ENCODE assay signal across 9 cellular contexts in the genomic region with DNA sequence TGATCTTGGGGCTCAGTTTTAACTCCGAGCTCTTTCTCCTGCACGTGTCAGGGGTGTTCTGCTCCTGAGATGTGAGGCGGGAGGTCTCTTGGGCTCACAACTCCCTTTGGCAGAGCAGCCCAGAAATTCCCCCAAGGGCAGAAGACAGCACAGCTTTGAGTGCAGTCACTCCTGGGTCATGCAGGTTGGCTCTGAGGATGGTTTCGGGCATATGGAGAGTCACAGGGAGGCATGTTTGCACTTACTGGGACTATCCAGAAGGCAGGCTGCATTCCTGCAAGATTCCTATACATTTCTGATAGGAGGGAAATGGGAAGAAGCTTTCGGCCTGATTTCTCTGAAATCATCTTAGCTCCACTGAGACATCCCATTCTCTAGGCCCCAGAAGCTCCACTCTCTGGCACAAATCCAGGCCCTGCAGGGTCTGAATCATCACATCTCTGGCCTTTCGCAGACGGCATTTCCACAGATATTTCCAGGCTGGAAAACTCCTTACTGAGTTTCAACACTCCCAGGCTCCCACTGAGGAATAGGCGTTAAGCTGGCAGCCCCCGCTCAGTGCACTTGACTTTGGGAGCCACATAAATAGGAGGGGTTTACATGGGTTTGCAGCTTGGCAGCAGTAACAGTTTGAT. TPM values are rescaled to one million over a fixed set of nuclear protein-coding genes. Genes with fewer than 3 reads are reported as not detected.
DNase-seq lines count a peak whose midpoint lies in the region; ATAC-seq and TF ChIP-seq lines count a peak whose summit lies in the region.
"Had no signal": no experiment of that assay in that cellular context is flagged by ENCODE, and none has a peak within 500 bp of the region (broad histone marks: within the 10 kb centered on the region; RNA-seq: fewer than 3 reads in every experiment).

No MANE protein-coding gene starts in this region.

- ATAC-seq in left ventricle myocardium superior (peak; percentile 71), GM21528 (IDR thresholded peaks at IDR 0.05; ENCODE audit: low FRiP score, unreplicated experiment) (no peak), HG03439 (IDR thresholded peaks at IDR 0.05; ENCODE audit: unreplicated experiment) (no peak)
- ATAC-seq: activated T-cell treated with anti-CD3 and anti-CD28 coated beads, Interleukin-2, amount 50 U/mL, for 72 hours had no signal

- no peaks in the 10 kb centered on the region for H3K27me3 ChIP-seq in sigmoid colon

- H3K36me3 ChIP-seq in sigmoid colon = peaks cover 0 to 5% (median 0%) of the 10 kb centered on the region in 4 donors

- WGBS in sigmoid colon, 2 donors = 78 to 79% methylated on average over 9 of the region's 9 CpGs

- no peak for TF ChIP-seq CTCF in sigmoid colon (IDR thresholded peaks at IDR 0.05)

- DNase-seq in GOT3 (lab: John Stamatoyannopoulos, UW) (peak; percentile 50), anterior cingulate cortex (lab: John Stamatoyannopoulos, UW) (peak in 35 of 58 donors; percentile 24 to 92 (median 45)), left ventricle myocardium superior (peak; percentile 62), sigmoid colon (peak; percentile 94), NCI-H2227 (lab: John Stamatoyannopoulos, UW; ENCODE audit: unreplicated experiment) (no peak)
- no peak for DNase-seq in activated CD4-positive, alpha-beta T cell treated with anti-CD3 and anti-CD28 coated beads, Interleukin-2, amount 50 U/mL, for 1 hour
- DNase-seq: activated T-cell treated with anti-CD3 and anti-CD28 coated beads, Interleukin-2, amount 50 U/mL, for 72 hours had no signal

- H3K27ac ChIP-seq in sigmoid colon = peak overlapping the region; percentile 39 to 48 (median 44)

- H3K4me3 ChIP-seq in sigmoid colon = no peak overlapping the region

- TF ChIP-seq EP300 in sigmoid colon (IDR thresholded peaks at IDR 0.05) = no peak

- no peak for TF ChIP-seq POLR2A in sigmoid colon (IDR thresholded peaks at IDR 0.05)

- H3K9me3 ChIP-seq in sigmoid colon = no peaks in the 10 kb centered on the region

- intact Hi-C loops in left ventricle myocardium superior (cut with micrococcal nuclease) = no loop called here
- intact Hi-C loops in sigmoid colon (cut with DNase I) = no loop called here

- H3K4me1 ChIP-seq in sigmoid colon = peaks cover 0 to 62% (median 49%) of the 10 kb centered on the region in 4 donors

RNA-seq across cellular contexts. Expression of gene AGPAT4, which starts 39.8 kb away (rescaled TPM):
- 1.7 TPM for total RNA-seq in left ventricle myocardium superior
- 10 to 100 TPM in 1 of 4 donors, 1 to 10 TPM in 3; 6.9 to 16.6 (median 7.5) TPM for total RNA-seq in sigmoid colon
- polyA plus RNA-seq in sigmoid colon = 1 to 10 TPM in 1 of 3 donors, under 1 TPM in 2; under 0.01 to 2.0 (median 0.23) TPM

Comparison
In these comparisons a context has a peak if more than half of its experiments do, and no peak if none do; other contexts are left out.
1. DNase-seq: peak in GOT3 (single experiment), anterior cingulate cortex (35 of 58), left ventricle myocardium superior (single experiment) and sigmoid colon (single experiment); none in NCI-H2227 (single experiment) and activated CD4-positive, alpha-beta T cell treated with anti-CD3 and anti-CD28 coated beads, Interleukin-2, amount 50 U/mL, for 1 hour (single experiment).